24 cellular contexts compared by ENCODE assay signal in genomic region chr2:233352141-233352842, GRCh38. TPM values are rescaled to one million over a fixed set of nuclear protein-coding genes. Genes with fewer than 3 reads are reported as not detected.
A peak's percentile ranks its signal among the peaks of the same experiment; 100 is the strongest.
DNase-seq lines count a peak whose midpoint lies in the region; ATAC-seq and TF ChIP-seq lines count a peak whose summit lies in the region.
"Had no signal": no experiment of that assay in that cellular context is flagged by ENCODE, and none has a peak within 500 bp of the region (broad histone marks: within the 10 kb centered on the region; RNA-seq: fewer than 3 reads in every experiment).

No MANE protein-coding gene starts in this region.

- intact Hi-C loops in dendritic cell treated with granulocyte-macrophage colony-stimulating factor and Interleukin-4, amounts not matched to agents 40 ng/mL and 50 ng/mL, for 4 days (cut with micrococcal nuclease), result loop anchor here (10.0 kb wide), 1 partner anchor 57 kb away; no protein-coding TSS in a partner anchor

- H2BK12ac ChIP-seq in neuronal stem cell (ENCODE audit: low read length), result no peak overlapping the region

- ATAC-seq in CD4-positive, CD25-positive, alpha-beta regulatory T cell (ENCODE audit: low read depth in 2 of 2), result no peak
- ATAC-seq: foreskin keratinocyte, left lung, PC-3 had no signal

- H3K4me1 Mint-ChIP-seq in CD4-positive, CD25-positive, alpha-beta regulatory T cell, result peaks cover 0 to 48% (median 37%) of the 10 kb centered on the region in 4 donors
- peaks cover 66% of the 10 kb centered on the region for H3K4me1 Mint-ChIP-seq in HFFc6 (ENCODE audit: low read depth)
- peaks cover 92% of the 10 kb centered on the region for H3K4me1 Mint-ChIP-seq in dendritic cell treated with granulocyte-macrophage colony-stimulating factor and Interleukin-4, amounts not matched to agents 40 ng/mL and 50 ng/mL, for 4 days (ENCODE audit: low read depth)

- TF ChIP-seq CTCF in HFFc6 (IDR thresholded peaks at IDR 0.05), result no peak

- H2BK15ac ChIP-seq in neuronal stem cell (ENCODE audit: low read length), result no peak overlapping the region

- no peak overlapping the region for H4K8ac ChIP-seq in neuronal stem cell (ENCODE audit: low read depth, low read length)

- peak overlapping the region; percentile 42 for H2BK5ac ChIP-seq in neuronal stem cell (ENCODE audit: low read length)

- no peak overlapping the region for H3K4ac ChIP-seq in neuronal stem cell (ENCODE audit: low read length)

- H3K4me3 Mint-ChIP-seq in CD4-positive, CD25-positive, alpha-beta regulatory T cell, result peak overlapping the region; percentile 23 to 59 (median 44)
- H3K4me3 Mint-ChIP-seq in HFFc6, result peak overlapping the region; percentile 15; the same call in 1 of the 2 replicates
- H3K4me3 Mint-ChIP-seq in dendritic cell treated with granulocyte-macrophage colony-stimulating factor and Interleukin-4, amounts not matched to agents 40 ng/mL and 50 ng/mL, for 4 days, result no peak overlapping the region

- H3K18ac ChIP-seq in neuronal stem cell (ENCODE audit: low read length), result no peak overlapping the region

- peak overlapping the region; percentile 60 for H3K23ac ChIP-seq in neuronal stem cell (ENCODE audit: low read depth, low read length, poor library complexity)

- no peaks in the 10 kb centered on the region for H3K9me3 ChIP-seq in CD4-positive, CD25-positive, alpha-beta regulatory T cell (ENCODE audit: control insufficient read depth in 2 of 2, low read length in 2 of 2)
- H3K9me3 ChIP-seq in neuronal stem cell (replicated peaks in 1 of 2; ENCODE audit: control insufficient read depth in 2 of 2, insufficient read depth in 1 of 2, low read depth in 1 of 2, low read length in 2 of 2), result peaks cover 5 to 9% of the 10 kb centered on the region in 2 donors
- H3K9me3 ChIP-seq: left lung, SJSA1 had no signal

- no peak overlapping the region for H3K14ac ChIP-seq in neuronal stem cell (ENCODE audit: low read length)

- WGBS in neuronal stem cell (ENCODE audit: extremely low coverage in 2 of 2, insufficient read length in 2 of 2, insufficient replicate concordance in 1 of 2), 2 donors, result no CpG with 5 or more reads among the region's 25 CpGs

- no peaks in the 10 kb centered on the region for H3K36me3 ChIP-seq in CD4-positive, CD25-positive, alpha-beta regulatory T cell (ENCODE audit: control insufficient read depth, insufficient read depth, low read length)
- peaks cover 0 to 12% of the 10 kb centered on the region in 2 donors for H3K36me3 ChIP-seq in neuronal stem cell (replicated peaks in 1 of 2; ENCODE audit: control insufficient read depth in 2 of 2, insufficient read depth in 2 of 2, low read length in 2 of 2)
- H3K36me3 ChIP-seq: left lung had no signal

- peak overlapping the region in 2 of 3 donors; percentile 32 to 89 for H3K27ac Mint-ChIP-seq in CD4-positive, CD25-positive, alpha-beta regulatory T cell
- H3K27ac Mint-ChIP-seq in HFFc6, result peak overlapping the region; percentile 33; the same call in 1 of the 2 replicates
- H3K27ac Mint-ChIP-seq in dendritic cell treated with granulocyte-macrophage colony-stimulating factor and Interleukin-4, amounts not matched to agents 40 ng/mL and 50 ng/mL, for 4 days, result peak overlapping the region; percentile 43

- H3K4me3 ChIP-seq in CD4-positive, CD25-positive, alpha-beta regulatory T cell (ENCODE audit: low read depth, low read length), result no peak overlapping the region
- no peak overlapping the region for H3K4me3 ChIP-seq in neuronal stem cell (ENCODE audit: low read length in 2 of 2)
- H3K4me3 ChIP-seq: left lung, SJSA1 had no signal

- H3K79me1 ChIP-seq in neuronal stem cell (ENCODE audit: low read depth, low read length), result peaks cover 6% of the 10 kb centered on the region

- no peaks in the 10 kb centered on the region for H3K9me3 Mint-ChIP-seq in CD4-positive, CD25-positive, alpha-beta regulatory T cell
- H3K9me3 Mint-ChIP-seq in HFFc6, result no peaks in the 10 kb centered on the region
- no peaks in the 10 kb centered on the region for H3K9me3 Mint-ChIP-seq in dendritic cell treated with granulocyte-macrophage colony-stimulating factor and Interleukin-4, amounts not matched to agents 40 ng/mL and 50 ng/mL, for 4 days

- H2BK120ac ChIP-seq in neuronal stem cell (ENCODE audit: low read depth, low read length), result no peak overlapping the region

- no peaks in the 10 kb centered on the region for H3K27me3 ChIP-seq in CD4-positive, CD25-positive, alpha-beta regulatory T cell (ENCODE audit: control insufficient read depth, insufficient read depth, low read length)
- H3K27me3 ChIP-seq in neuronal stem cell (ENCODE audit: control insufficient read depth in 3 of 3, insufficient read depth in 3 of 3, low read depth in 1 of 3, low read length in 3 of 3), result peaks cover 0 to 54% (median 15%) of the 10 kb centered on the region in 3 experiments
- H3K27me3 ChIP-seq: foreskin keratinocyte, left lung, SJSA1 had no signal

- H3K27me3 Mint-ChIP-seq in CD4-positive, CD25-positive, alpha-beta regulatory T cell, result peaks cover 11% of the 10 kb centered on the region
- peaks cover 24% of the 10 kb centered on the region for H3K27me3 Mint-ChIP-seq in HFFc6 (ENCODE audit: insufficient read depth)
- H3K27me3 Mint-ChIP-seq in dendritic cell treated with granulocyte-macrophage colony-stimulating factor and Interleukin-4, amounts not matched to agents 40 ng/mL and 50 ng/mL, for 4 days, result no peaks in the 10 kb centered on the region

- H4K91ac ChIP-seq in neuronal stem cell (ENCODE audit: low read depth, low read length, poor library complexity), result peak overlapping the region; percentile 83

- peak overlapping the region; percentile 2 for H3K9ac ChIP-seq in neuronal stem cell (ENCODE audit: low read depth, low read length, poor library complexity)

- no peak overlapping the region for H3K4me2 ChIP-seq in neuronal stem cell (ENCODE audit: insufficient read depth, low read length, poor library complexity, severe bottlenecking)

- no peak for DNase-seq in CD4-positive, CD25-positive, alpha-beta regulatory T cell
- DNase-seq in HFFc6, result no peak
- no peak for DNase-seq in neuronal stem cell (ENCODE audit: low spot score)
- no peak for DNase-seq in germinal center (ENCODE audit: low spot score)
- no peak for DNase-seq in NCI-H1436 (lab: John Stamatoyannopoulos, UW)
- no peak for DNase-seq in hippocampal formation (lab: John Stamatoyannopoulos, UW)
- DNase-seq: activated CD4-positive, CD25-positive, alpha-beta regulatory T cell treated with anti-CD3 and anti-CD28 coated beads, Interleukin-2, amount 50 U/mL, for 72 hours; activated CD8-positive, alpha-beta memory T cell treated with anti-CD3 and anti-CD28 coated beads, Interleukin-2, amount 50 U/mL, for 4 hours; activated naive CD4-positive, alpha-beta T cell; dermis blood vessel endothelial cell; foreskin keratinocyte; left lung; NCI-H1417; NCI-H2171 treated with DMSO at 0.1 percent for 48 hours; NCI-H774; stimulated activated CD4-positive, alpha-beta T cell treated with anti-CD3 and anti-CD28 coated beads, Interleukin-4, amount 100 ng/mL, for 24 hours; T1000 had no signal

- H3K27ac ChIP-seq in CD4-positive, CD25-positive, alpha-beta regulatory T cell (ENCODE audit: insufficient read depth, low read length, poor library complexity, severe bottlenecking), result no peak overlapping the region
- H3K27ac ChIP-seq in neuronal stem cell (replicated peaks; ENCODE audit: low read length), result no peak overlapping the region
- H3K27ac ChIP-seq: foreskin keratinocyte, left lung had no signal

- H3K36me3 Mint-ChIP-seq in CD4-positive, CD25-positive, alpha-beta regulatory T cell, result peaks cover 16% of the 10 kb centered on the region
- no peaks in the 10 kb centered on the region for H3K36me3 Mint-ChIP-seq in HFFc6 (ENCODE audit: low read depth)
- no peaks in the 10 kb centered on the region for H3K36me3 Mint-ChIP-seq in dendritic cell treated with granulocyte-macrophage colony-stimulating factor and Interleukin-4, amounts not matched to agents 40 ng/mL and 50 ng/mL, for 4 days (ENCODE audit: low read depth)

- no peak overlapping the region for H2AFZ ChIP-seq in neuronal stem cell (ENCODE audit: low read length)

- peak overlapping the region; percentile 9 for H2AK5ac ChIP-seq in neuronal stem cell (ENCODE audit: low read depth, low read length)

- H3K4me1 ChIP-seq in CD4-positive, CD25-positive, alpha-beta regulatory T cell (ENCODE audit: control insufficient read depth, insufficient read depth, low read length, poor library complexity, severe bottlenecking), result peaks cover 35% of the 10 kb centered on the region
- H3K4me1 ChIP-seq in neuronal stem cell (ENCODE audit: control insufficient read depth in 2 of 2, insufficient read depth in 1 of 2, low read depth in 1 of 2, low read length in 2 of 2), result peaks cover 10 to 13% of the 10 kb centered on the region in 2 donors

RNA-seq across cellular contexts. Expression of gene DGKD, which starts 2.0 kb away (rescaled TPM):
- 161 TPM for total RNA-seq in CD4-positive, CD25-positive, alpha-beta regulatory T cell
- 10 to 100 TPM; 11.3 to 12.7 (median 11.4) TPM for polyA plus RNA-seq in CD4-positive, CD25-positive, alpha-beta regulatory T cell
- total RNA-seq in HFFc6 (2021; fragmentation: NEBNext Ultra II Directional; extraction: Animal tissue kit (Norgen Biotek cat#: 25700)), result 10 to 100 TPM in 3 of 6 experiments, 1 to 10 TPM in 3; 8.1 to 12.2 (median 10.3) TPM
- 15.2 TPM for polyA plus RNA-seq in neuronal stem cell (2013, experiment 1 of 2)
- 15.9 TPM for polyA plus RNA-seq in neuronal stem cell (2013, experiment 2 of 2)

RNA-seq across cellular contexts. Expression of gene SAG, which starts 44.7 kb away (rescaled TPM):
- total RNA-seq in CD4-positive, CD25-positive, alpha-beta regulatory T cell, result 1.7 TPM
- polyA plus RNA-seq in CD4-positive, CD25-positive, alpha-beta regulatory T cell, result not detected
- total RNA-seq in HFFc6 (2021; fragmentation: NEBNext Ultra II Directional; extraction: Animal tissue kit (Norgen Biotek cat#: 25700)), result not detected
- polyA plus RNA-seq in neuronal stem cell (2013, experiment 1 of 2), result not detected
- polyA plus RNA-seq in neuronal stem cell (2013, experiment 2 of 2), result not detected
- total RNA-seq: dermis blood vessel endothelial cell, foreskin keratinocyte, HT1080, left lung, mucosa of gallbladder, PC-3, SJSA1, skeletal muscle tissue, subcutaneous adipose tissue had no signal
- polyA plus RNA-seq: foreskin keratinocyte had no signal

Comparison
In these comparisons a context has a peak if more than half of its experiments do, and no peak if none do; other contexts are left out.
1. RNA of gene DGKD, which starts 2.0 kb away (total RNA-seq): 161 TPM in CD4-positive, CD25-positive, alpha-beta regulatory T cell (single experiment); 8.1 to 12.2 TPM in HFFc6; every median in the first group is over 10 times any median in the second.
2. Peak in every context shown above with its lines, with median percentiles within 50 percentile points of each other: H3K27ac Mint-ChIP-seq.